Comparison of ENCODE assay signal across 8 cellular contexts in genomic region chr3:56556908-56557814, GRCh38. TPM values are rescaled to one million over a fixed set of nuclear protein-coding genes. Genes with fewer than 3 reads are reported as not detected.
DNase-seq lines count a peak whose midpoint lies in the region; ATAC-seq and TF ChIP-seq lines count a peak whose summit lies in the region.

Gene CCDC66 (plus strand): TSS chr3:56557175. CDS start chr3:56557243, 68 bp downstream.

- peak; percentile 70 for TF ChIP-seq CTCF in GM12865 (IDR thresholded peaks at IDR 0.05; ENCODE audit: insufficient read depth, low read depth, low read length, missing control alignments)
- peak; percentile 71 for TF ChIP-seq CTCF in osteocyte (IDR thresholded peaks at IDR 0.05)

- no peaks in the 10 kb centered on the region for H3K4me1 ChIP-seq in thymus (ENCODE audit: control insufficient read depth, insufficient read depth, low read length)

- peaks cover 4% of the 10 kb centered on the region for H3K9me3 Mint-ChIP-seq in activated naive CD8-positive, alpha-beta T cell (ENCODE audit: low read depth)
- H3K9me3 Mint-ChIP-seq in osteocyte (ENCODE audit: unreplicated experiment): no peaks in the 10 kb centered on the region

- peak; percentile 97 for DNase-seq in GM12865 (ENCODE audit: low read depth)
- DNase-seq in NCI-H1092 treated with DMSO at 0.1 percent for 48 hours (lab: John Stamatoyannopoulos, UW): peak; percentile 87
- peak; percentile 68 for DNase-seq in SKM-1 (lab: John Stamatoyannopoulos, UW; ENCODE audit: unreplicated experiment)
- DNase-seq in head of caudate nucleus: peak; percentile 90 to 98 (median 96)
- DNase-seq in osteocyte (ENCODE audit: extremely low spot score, unreplicated experiment): peak; percentile 97

- peaks cover 8% of the 10 kb centered on the region for H3K36me3 Mint-ChIP-seq in activated naive CD8-positive, alpha-beta T cell
- peaks cover 13% of the 10 kb centered on the region for H3K36me3 Mint-ChIP-seq in osteocyte (ENCODE audit: unreplicated experiment)

- WGBS in thymus: under 1% methylated on average over 54 of the region's 54 CpGs

- no peaks in the 10 kb centered on the region for H3K27me3 ChIP-seq in thymus (ENCODE audit: control insufficient read depth, insufficient read depth)

- peak; percentile 100 for ATAC-seq in HG02623 (IDR thresholded peaks at IDR 0.05; ENCODE audit: unreplicated experiment)

- H3K27ac Mint-ChIP-seq in activated naive CD8-positive, alpha-beta T cell: peak within 1 kb of the TSS; percentile 99
- H3K27ac Mint-ChIP-seq in osteocyte (ENCODE audit: unreplicated experiment): peak within 1 kb of the TSS; percentile 97

- peak within 1 kb of the TSS; percentile 89 for H3K4me3 ChIP-seq in GM12865 (ENCODE audit: low read depth, low read length)
- peak within 1 kb of the TSS; percentile 79 for H3K4me3 ChIP-seq in thymus (ENCODE audit: low read length)

- peak within 1 kb of the TSS; percentile 98 for H3K4me3 Mint-ChIP-seq in activated naive CD8-positive, alpha-beta T cell
- peak within 1 kb of the TSS; percentile 97 for H3K4me3 Mint-ChIP-seq in osteocyte (ENCODE audit: unreplicated experiment)

- H3K4me1 Mint-ChIP-seq in activated naive CD8-positive, alpha-beta T cell (ENCODE audit: low read depth): peaks cover 34% of the 10 kb centered on the region
- H3K4me1 Mint-ChIP-seq in osteocyte (ENCODE audit: unreplicated experiment): peaks cover 16% of the 10 kb centered on the region

- no peaks in the 10 kb centered on the region for H3K36me3 ChIP-seq in thymus (ENCODE audit: control insufficient read depth, insufficient read depth)

- intact Hi-C loops in head of caudate nucleus (cut with DNase I): no loop called here

- H3K27me3 Mint-ChIP-seq in activated naive CD8-positive, alpha-beta T cell: no peaks in the 10 kb centered on the region
- H3K27me3 Mint-ChIP-seq in osteocyte (ENCODE audit: unreplicated experiment): peaks cover 32% of the 10 kb centered on the region

- no peaks in the 10 kb centered on the region for H3K9me3 ChIP-seq in thymus (ENCODE audit: control insufficient read depth)

- H3K27ac ChIP-seq in thymus (ENCODE audit: low read depth): peak within 1 kb of the TSS; percentile 95

RNA-seq across cellular contexts. Expression of gene CCDC66, which starts in this region (rescaled TPM):
- total RNA-seq in osteocyte: 23.4 and 24.3 TPM in 2 replicates
- 27.9 TPM for polyA plus RNA-seq in thymus

Comparison
In these comparisons a context has a peak if more than half of its experiments do, and no peak if none do; other contexts are left out.
1. Peak in every context shown above with its lines: DNase-seq, ATAC-seq, H3K4me3 ChIP-seq and H3K27ac ChIP-seq.